In the genomic region with DNA sequence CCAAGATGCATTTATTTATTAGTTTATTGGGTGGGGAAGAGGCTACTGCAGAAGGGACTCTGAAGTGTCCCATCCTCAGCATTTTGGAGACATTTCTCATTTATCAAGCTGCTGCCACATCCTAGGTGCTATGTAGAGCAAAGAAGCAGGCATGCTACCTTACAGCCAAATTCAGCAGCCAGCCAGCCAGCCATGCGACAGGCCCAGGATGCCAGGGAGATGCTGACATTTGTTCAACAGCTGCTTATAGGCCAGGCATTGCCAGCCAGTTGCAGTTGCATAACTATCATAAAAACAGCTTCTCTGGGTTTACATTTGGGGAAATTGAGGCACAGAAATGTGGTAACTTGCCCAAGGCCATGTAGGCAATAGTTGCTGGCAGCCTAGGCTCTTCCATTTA, we compare ENCODE assay signal across 8 cellular contexts.
"Had no signal": no experiment of that assay in that cellular context is flagged by ENCODE, and none has a peak within 500 bp of the region (broad histone marks: within the 10 kb centered on the region; RNA-seq: fewer than 3 reads in every experiment).

No MANE protein-coding gene starts in this region.

- FAIRE-seq: G401.6, GM12878, GM12891, GM12892, GM18507, GM19239 had no signal

- H3K4me3 ChIP-seq: GM12878 had no signal

- ATAC-seq: GM12878 had no signal

- DNase-seq: GDM1, GF-D8 had no signal
